In the genomic region with DNA sequence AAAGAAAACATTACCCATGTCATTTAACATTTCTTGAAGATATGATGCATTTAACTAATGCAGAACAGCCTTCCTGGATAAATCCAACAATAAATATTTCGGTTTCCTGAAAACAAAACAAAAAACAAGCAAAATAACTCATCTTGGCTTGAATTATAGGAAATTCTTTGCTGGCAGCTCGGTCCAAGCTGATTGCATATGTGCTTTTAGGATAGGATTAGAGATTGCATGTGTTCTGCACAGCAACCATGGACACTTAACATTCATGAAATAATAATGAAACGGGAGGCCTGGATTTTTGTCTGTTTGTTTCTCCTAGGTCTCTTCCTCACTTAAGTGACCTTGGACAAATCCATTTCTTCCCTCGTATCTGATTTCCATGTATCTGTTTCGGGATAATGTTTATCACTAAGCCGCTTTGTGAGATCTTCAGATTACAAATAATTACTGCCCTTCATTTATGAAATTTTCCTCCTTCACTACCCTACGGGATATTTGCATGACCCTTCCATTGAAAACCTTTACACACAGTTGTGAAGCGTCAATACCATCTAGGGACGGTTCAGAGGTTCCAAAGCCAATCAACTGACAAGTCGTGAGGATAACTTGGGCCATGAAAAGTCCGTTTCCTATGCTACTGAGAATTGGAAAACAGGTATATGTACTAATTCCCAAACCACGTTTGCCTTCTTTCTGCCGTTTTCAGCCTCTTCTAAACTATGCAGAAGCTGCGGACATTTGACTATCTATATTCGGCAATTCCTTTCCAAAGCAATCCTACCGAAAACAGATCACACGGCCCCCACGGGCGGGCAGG, we compare ENCODE assay signal across 8 cellular contexts. TPM values are rescaled to one million over a fixed set of nuclear protein-coding genes. Genes with fewer than 3 reads are reported as not detected.
A peak's percentile ranks its signal among the peaks of the same experiment; 100 is the strongest.
DNase-seq lines count a peak whose midpoint lies in the region; ATAC-seq, FAIRE-seq and TF ChIP-seq lines count a peak whose summit lies in the region.

No MANE protein-coding gene starts in this region.

- H3K9me3 ChIP-seq in SJSA1 (replicated peaks) (no peaks in the 10 kb centered on the region), esophagus muscularis mucosa (peaks cover 0 to 2% (median 0%) of the 10 kb centered on the region in 4 donors)

- H3K36me3 Mint-ChIP-seq in activated T-cell treated with anti-CD3 and anti-CD28 coated beads, Interleukin-2, amount 50 U/mL, for 24 hours (ENCODE audit: low read depth): peaks cover 37% of the 10 kb centered on the region

- TF ChIP-seq CTCF in esophagus muscularis mucosa (IDR thresholded peaks at IDR 0.05): no peak

- no peaks in the 10 kb centered on the region for H3K27me3 ChIP-seq in SJSA1 (replicated peaks)
- no peaks in the 10 kb centered on the region for H3K27me3 ChIP-seq in esophagus muscularis mucosa

- TF ChIP-seq EP300 in esophagus muscularis mucosa (IDR thresholded peaks at IDR 0.05): no peak

- no peaks in the 10 kb centered on the region for H3K9me3 Mint-ChIP-seq in activated T-cell treated with anti-CD3 and anti-CD28 coated beads, Interleukin-2, amount 50 U/mL, for 24 hours

- ATAC-seq in GM18861 (IDR thresholded peaks at IDR 0.05; ENCODE audit: unreplicated experiment): no peak

- no peak for TF ChIP-seq POLR2A in esophagus muscularis mucosa (IDR thresholded peaks at IDR 0.05; ENCODE audit: low read depth)

- intact Hi-C loops in esophagus muscularis mucosa (cut with DNase I): loop anchor here (5.0 kb wide), 1 partner anchor 64 kb away; the partner anchor contains the start of gene SDE2

- no peak for FAIRE-seq in RCC 7860 (lab: Jason Lieb, UNC)

- H3K27me3 Mint-ChIP-seq in activated T-cell treated with anti-CD3 and anti-CD28 coated beads, Interleukin-2, amount 50 U/mL, for 24 hours: no peaks in the 10 kb centered on the region

- H3K4me3 ChIP-seq in SJSA1 (peak overlapping the region; percentile 98), esophagus muscularis mucosa (peak overlapping the region; percentile 84 to 91 (median 88))

- H3K4me3 Mint-ChIP-seq in activated T-cell treated with anti-CD3 and anti-CD28 coated beads, Interleukin-2, amount 50 U/mL, for 24 hours: peak overlapping the region; percentile 85

- H3K27ac Mint-ChIP-seq in activated T-cell treated with anti-CD3 and anti-CD28 coated beads, Interleukin-2, amount 50 U/mL, for 24 hours: peak overlapping the region; percentile 90

- H3K4me1 ChIP-seq in SJSA1 (replicated peaks) (peaks cover 18% of the 10 kb centered on the region), esophagus muscularis mucosa (peaks cover 22 to 39% (median 34%) of the 10 kb centered on the region in 4 donors)

- peaks cover 28% of the 10 kb centered on the region for H3K4me1 Mint-ChIP-seq in activated T-cell treated with anti-CD3 and anti-CD28 coated beads, Interleukin-2, amount 50 U/mL, for 24 hours (ENCODE audit: low read depth)

- H3K27ac ChIP-seq in SJSA1 (peak overlapping the region; percentile 88), esophagus muscularis mucosa (replicated peaks in 1 of 4) (peak overlapping the region; percentile 98 to 100 (median 99))

- 13% methylated on average over 19 of the region's 19 CpGs for WGBS in esophagus muscularis mucosa

- H3K36me3 ChIP-seq in SJSA1 (peaks cover 32% of the 10 kb centered on the region), esophagus muscularis mucosa (peaks cover 0 to 39% (median 14%) of the 10 kb centered on the region in 4 donors)

- no peak for DNase-seq in activated T-cell treated with anti-CD3 and anti-CD28 coated beads, Interleukin-2, amount 50 U/mL, for 24 hours
- DNase-seq in activated T-cell treated with anti-CD3 and anti-CD28 coated beads, Interleukin-2, amount 50 U/mL, for 48 hours: no peak
- no peak for DNase-seq in SJSA1 (ENCODE audit: low read depth in 1 of 2, low spot score in 2 of 2)
- no peak for DNase-seq in esophagus muscularis mucosa (ENCODE audit: extremely low spot score)
- peak; percentile 57 for DNase-seq in pons (ENCODE audit: low spot score)
- no peak for DNase-seq in middle frontal gyrus (ENCODE audit: extremely low spot score, low spot score)
- DNase-seq in RCC 7860 (ENCODE audit: low spot score): no peak

RNA-seq across cellular contexts. Expression of gene H3-3A, which starts 1.3 kb away (rescaled TPM):
- total RNA-seq in SJSA1 (2014; rRNA removed; shearing (Covaris generic)): 310 and 399 TPM in 2 replicates
- total RNA-seq in esophagus muscularis mucosa: 100 to 1,000 TPM; 319 to 384 (median 350) TPM
